In the genomic region with DNA sequence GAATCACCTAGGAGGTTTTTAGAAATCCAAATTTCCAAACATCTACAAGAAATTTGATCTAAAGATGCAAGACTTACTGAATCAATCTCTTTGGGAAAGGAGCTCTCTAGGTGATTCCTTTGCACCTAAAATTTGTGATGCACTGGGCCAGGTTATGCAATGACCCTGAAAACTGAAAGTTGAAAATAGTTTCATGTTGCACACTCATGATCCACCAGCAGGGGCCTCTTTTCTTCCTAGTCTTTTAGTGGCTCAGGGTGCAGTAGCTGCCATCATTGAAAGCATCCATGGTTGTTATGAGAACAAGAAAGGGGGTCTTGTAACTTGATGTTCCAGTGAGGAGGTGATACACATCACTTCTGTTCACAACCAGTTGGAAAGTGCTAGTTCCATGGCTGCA, we compare ENCODE assay signal across 15 cellular contexts.
DNase-seq lines count a peak whose midpoint lies in the region; ATAC-seq, FAIRE-seq and TF ChIP-seq lines count a peak whose summit lies in the region.
"Had no signal": no experiment of that assay in that cellular context is flagged by ENCODE, and none has a peak within 500 bp of the region (broad histone marks: within the 10 kb centered on the region; RNA-seq: fewer than 3 reads in every experiment).

No MANE protein-coding gene starts in this region.

- no peaks in the 10 kb centered on the region for H3K79me2 ChIP-seq in H1 (ENCODE audit: control insufficient read depth in 1 of 2, insufficient read depth in 2 of 2, low read length in 2 of 2)
- H3K79me2 ChIP-seq: parathyroid adenoma had no signal

- H2AK9ac ChIP-seq in IMR-90 (replicated peaks; ENCODE audit: low read depth, low read length, poor library complexity): no peak overlapping the region

- H2AFZ ChIP-seq in IMR-90 (replicated peaks; ENCODE audit: low read length, poor library complexity) (no peak overlapping the region), H1 (ENCODE audit: low read length) (no peak overlapping the region)
- H2AFZ ChIP-seq: parathyroid adenoma had no signal

- H3K4me3 Mint-ChIP-seq in immature natural killer cell: no peak overlapping the region

- no peaks in the 10 kb centered on the region for H3K23me2 ChIP-seq in H1 (ENCODE audit: low read depth, low read length)

- H2BK20ac ChIP-seq in IMR-90 (ENCODE audit: low read depth, low read length) (no peak overlapping the region), H1 (ENCODE audit: low read length) (no peak overlapping the region)

- H3K4ac ChIP-seq in IMR-90 (ENCODE audit: low read depth, low read length) (no peak overlapping the region), H1 (replicated peaks; ENCODE audit: insufficient read length, low read depth, low read length) (no peak overlapping the region)

- H2BK5ac ChIP-seq in IMR-90 (ENCODE audit: low read depth, low read length, poor library complexity, severe bottlenecking): no peak overlapping the region
- H2BK5ac ChIP-seq in H1 (ENCODE audit: low read depth, low read length): no peak overlapping the region

- no peak overlapping the region for H3K18ac ChIP-seq in IMR-90 (ENCODE audit: low read depth, low read length)
- H3K18ac ChIP-seq in H1 (ENCODE audit: extremely low read depth, low read length): no peak overlapping the region

- H3K9me3 ChIP-seq in A673 (ENCODE audit: low read depth, low read length, poor library complexity, severe bottlenecking) (no peaks in the 10 kb centered on the region), IMR-90 (ENCODE audit: control insufficient read depth, insufficient read depth, low read length) (no peaks in the 10 kb centered on the region), H1 (ENCODE audit: insufficient read depth in 2 of 2, low read depth in 1 of 2, low read length in 1 of 2) (no peaks in the 10 kb centered on the region), left lung (no peaks in the 10 kb centered on the region)
- H3K9me3 ChIP-seq: esophagus squamous epithelium had no signal

- H4K5ac ChIP-seq in IMR-90 (ENCODE audit: low read depth, low read length) (no peak overlapping the region), H1 (ENCODE audit: insufficient read length, low read depth, low read length) (no peak overlapping the region)

- TF ChIP-seq POLR2A in IMR-90 (IDR thresholded peaks at IDR 0.05; ENCODE audit: low read depth, low read length) (no peak), H1 (IDR thresholded peaks at IDR 0.05; ENCODE audit: control extremely low read depth in 1 of 2, low read depth in 2 of 2, low read length in 2 of 2) (no peak)

- H3K14ac ChIP-seq in IMR-90 (replicated peaks; ENCODE audit: low read depth, low read length) (no peak overlapping the region), H1 (ENCODE audit: insufficient read length) (no peak overlapping the region)

- BruUV-seq in A673 (replicated peaks; lab: Mats Ljungman, UMichigan) (no TSS peak), IMR-90 (replicated peaks; lab: Mats Ljungman, UMichigan) (no TSS peak)

- H3K36me3 Mint-ChIP-seq in immature natural killer cell: no peaks in the 10 kb centered on the region

- H3K27me3 Mint-ChIP-seq in immature natural killer cell (ENCODE audit: low read depth in 3 of 3): peaks cover 0 to 2% (median 0%) of the 10 kb centered on the region in 3 donors

- no peaks in the 10 kb centered on the region for H3K4me1 Mint-ChIP-seq in immature natural killer cell

- intact Hi-C loops in A673 (cut with micrococcal nuclease; ENCODE audit: unreplicated experiment): no loop called here
- intact Hi-C loops in IMR-90 (cut with micrococcal nuclease): no loop called here
- intact Hi-C loops in left lung (cut with DNase I): no loop called here

- H2BK15ac ChIP-seq in IMR-90 (ENCODE audit: low read depth, low read length) (no peak overlapping the region), H1 (ENCODE audit: low read length) (no peak overlapping the region)

- TF ChIP-seq RAD21 in IMR-90 (IDR thresholded peaks at IDR 0.05; ENCODE audit: low read length) (no peak), H1 (IDR thresholded peaks at IDR 0.05 in 1 of 2, conservative IDR thresholded peaks at IDR 0.05 in 1 of 2; ENCODE audit: low read depth in 2 of 2, low read length in 2 of 2) (peak; percentile 26 to 30; a peak in 3 of 4 replicates)

- 0 out of 2 replicates have a peak, but pooled peaks cover 2% of the 10 kb centered on the region for H3K9me1 ChIP-seq in IMR-90 (ENCODE audit: insufficient read depth, low read length)

- CTCF ChIA-PET in A673 (lab: Charles Lee): no interaction called here
- CTCF ChIA-PET in IMR-90 (lab: Yijun Ruan, JAX): no interaction called here
- CTCF ChIA-PET in H1 (lab: Charles Lee; ENCODE audit: partially characterized antibody): interaction anchor here (0.6 to 4.1 kb wide), 11 partner anchors 10 to 325 kb away, joined by 3 to 27 read pairs (median 4); no protein-coding TSS in a partner anchor

- H3K23ac ChIP-seq in IMR-90 (ENCODE audit: low read depth, low read length) (no peak overlapping the region), H1 (ENCODE audit: insufficient read length) (no peak overlapping the region)

- H3K56ac ChIP-seq in IMR-90 (ENCODE audit: extremely low read depth, insufficient read depth, low read length) (no peak overlapping the region), H1 (replicated peaks; ENCODE audit: insufficient read length, low read depth, low read length) (no peak overlapping the region)

- H2BK12ac ChIP-seq in H1 (ENCODE audit: low read depth, low read length): no peak overlapping the region

- no peak for FAIRE-seq in H1 (lab: Jason Lieb, UNC)
- FAIRE-seq: urothelium cell line had no signal

- H3K27ac ChIP-seq in A673 (ENCODE audit: low read depth, low read length, poor library complexity, severe bottlenecking): no peak overlapping the region
- H3K27ac ChIP-seq in IMR-90 (ENCODE audit: insufficient read depth, low read length): no peak overlapping the region
- H3K27ac ChIP-seq in H1 (ENCODE audit: low read depth, low read length): no peak overlapping the region
- H3K27ac ChIP-seq in left lung: no peak overlapping the region
- H3K27ac ChIP-seq: esophagus squamous epithelium, parathyroid adenoma had no signal

- H3K79me1 ChIP-seq in IMR-90 (ENCODE audit: low read depth in 1 of 2, low read length in 2 of 2) (no peaks in the 10 kb centered on the region), H1 (ENCODE audit: low read depth, low read length) (no peaks in the 10 kb centered on the region)

- POLR2A ChIA-PET in A673 (lab: Charles Lee; ENCODE audit: low non-redundant PET): no interaction called here
- POLR2A ChIA-PET in IMR-90 (lab: Charles Lee; ENCODE audit: unreplicated experiment): no interaction called here
- POLR2A ChIA-PET in H1 (lab: Charles Lee; ENCODE audit: partially characterized antibody): no interaction called here

- H3K36me3 ChIP-seq in A673 (ENCODE audit: insufficient read depth, low read length, poor library complexity, severe bottlenecking) (no peaks in the 10 kb centered on the region), IMR-90 (ENCODE audit: control insufficient read depth, insufficient read depth, low read length) (no peaks in the 10 kb centered on the region), H1 (ENCODE audit: control insufficient read depth in 2 of 4, insufficient read depth in 4 of 4, low read length in 3 of 4) (no peaks in the 10 kb centered on the region), left lung (no peaks in the 10 kb centered on the region)
- H3K36me3 ChIP-seq: esophagus squamous epithelium had no signal

- dilution Hi-C loops in IMR-90 (cut with HindIII; ENCODE audit: low sequenced_read_pairs, unreplicated experiment): no loop called here

- H3K9ac ChIP-seq in IMR-90 (ENCODE audit: low read depth, low read length): no peak overlapping the region
- no peak overlapping the region for H3K9ac ChIP-seq in H1 (replicated peaks in 1 of 4; ENCODE audit: extremely low read depth in 1 of 4, low read depth in 3 of 4, low read length in 3 of 4)
- H3K9ac ChIP-seq: parathyroid adenoma had no signal

- peak; percentile 76 for ATAC-seq in GM19372 (IDR thresholded peaks at IDR 0.05; ENCODE audit: low read depth, unreplicated experiment)
- ATAC-seq in IMR-90 (ENCODE audit: low read depth): no peak
- no peak for ATAC-seq in left lung
- no peak for ATAC-seq in HG03039 (IDR thresholded peaks at IDR 0.05; ENCODE audit: unreplicated experiment)
- ATAC-seq: left ventricle myocardium superior had no signal

- DNase-seq in A673 (ENCODE audit: low spot score) (no peak), IMR-90 (no peak), H1 (ENCODE audit: low read depth in 1 of 2, low spot score in 2 of 2) (no peak), left lung (no peak), immature natural killer cell (no peak)
- no peak for DNase-seq in NK-92 treated with Interleukin-12 subunit alpha and Interleukin-12 subunit beta, amount 100 ng/mL, for 24 hours (lab: John Stamatoyannopoulos, UW)
- DNase-seq: activated CD8-positive, alpha-beta memory T cell treated with anti-CD3 and anti-CD28 coated beads, Interleukin-2, amount 50 U/mL, for 4 hours; aorta; esophagus squamous epithelium; left ventricle myocardium superior; T-helper 1 cell had no signal

- H2AK5ac ChIP-seq in IMR-90 (ENCODE audit: low read depth, low read length) (no peak overlapping the region), H1 (ENCODE audit: low read depth, low read length) (no peak overlapping the region)

- H4K91ac ChIP-seq in IMR-90 (ENCODE audit: insufficient read depth, low read depth, low read length) (no peak overlapping the region), H1 (replicated peaks; ENCODE audit: insufficient read length, low read length) (no peak overlapping the region)

- no peak for TF ChIP-seq EP300 in H1 (IDR thresholded peaks at IDR 0.05; ENCODE audit: borderline replicate concordance in 1 of 2, low read depth in 2 of 2, low read length in 2 of 2)

- H3K27me3 ChIP-seq in A673 (replicated peaks; ENCODE audit: insufficient read depth, low read depth, low read length, poor library complexity): no peaks in the 10 kb centered on the region
- no peaks in the 10 kb centered on the region for H3K27me3 ChIP-seq in IMR-90 (ENCODE audit: control insufficient read depth, insufficient read depth, low read length)
- H3K27me3 ChIP-seq in H1 (replicated peaks in 1 of 4; ENCODE audit: control insufficient read depth in 3 of 4, extremely low read depth in 1 of 4, insufficient read depth in 3 of 4, low read length in 3 of 4): no peaks in the 10 kb centered on the region
- H3K27me3 ChIP-seq in left lung: no peaks in the 10 kb centered on the region
- H3K27me3 ChIP-seq: esophagus squamous epithelium had no signal

- TF ChIP-seq CTCF in A673 (conservative IDR thresholded peaks at IDR 0.05; ENCODE audit: low read depth, low read length) (peak; percentile 47; the same call in 1 of the 2 replicates), IMR-90 (conservative IDR thresholded peaks at IDR 0.05; ENCODE audit: low read depth, low read length) (0 out of 2 replicates have a peak, but pooled peaks have one; percentile 5), H1 (IDR thresholded peaks at IDR 0.05; ENCODE audit: control extremely low read depth in 1 of 3, insufficient read depth in 1 of 3, low read depth in 1 of 3, low read length in 3 of 3) (peak in 2 of 3 experiments; percentile 27 to 45; a peak in 3 of 4 replicates), left lung (IDR thresholded peaks at IDR 0.05) (no peak)

- H3K9me3 Mint-ChIP-seq in immature natural killer cell: peaks cover 0 to 2% (median under 1%) of the 10 kb centered on the region in 6 donors

- no peak overlapping the region for H2BK120ac ChIP-seq in IMR-90 (ENCODE audit: low read depth, low read length)
- H2BK120ac ChIP-seq in H1 (replicated peaks; ENCODE audit: low read depth, low read length): no peak overlapping the region

- H3K4me2 ChIP-seq in IMR-90 (ENCODE audit: low read depth, low read length) (no peak overlapping the region), H1 (ENCODE audit: insufficient read depth in 1 of 2, low read depth in 2 of 2, low read length in 2 of 2) (no peak overlapping the region)

- in situ Hi-C loops in IMR-90 (cut with MboI; ENCODE audit: low sequenced_read_pairs): no loop called here

- no peak overlapping the region for H3K27ac Mint-ChIP-seq in immature natural killer cell

- H4K20me1 ChIP-seq in IMR-90 (ENCODE audit: insufficient read depth, low read length) (no peaks in the 10 kb centered on the region), H1 (replicated peaks in 1 of 2; ENCODE audit: control insufficient read depth in 1 of 2, insufficient read depth in 2 of 2, low read length in 2 of 2) (no peaks in the 10 kb centered on the region)

- H3K4me1 ChIP-seq in A673 (ENCODE audit: insufficient read depth, low read length, poor library complexity, severe bottlenecking) (peaks cover 16% of the 10 kb centered on the region), IMR-90 (ENCODE audit: control insufficient read depth, insufficient read depth, low read length) (peaks cover 3% of the 10 kb centered on the region; the same call in 1 of the 2 replicates), H1 (replicated peaks in 1 of 4; ENCODE audit: control insufficient read depth in 3 of 4, insufficient read depth in 4 of 4, low read length in 3 of 4) (peaks cover 0 to 6% (median 0%) of the 10 kb centered on the region in 4 experiments; a peak in 1 of 7 replicates), left lung (no peaks in the 10 kb centered on the region)
- H3K4me1 ChIP-seq: esophagus squamous epithelium, parathyroid adenoma had no signal

- H4K8ac ChIP-seq in IMR-90 (ENCODE audit: low read depth in 2 of 2, low read length in 2 of 2): no peak overlapping the region
- no peak overlapping the region for H4K8ac ChIP-seq in H1 (ENCODE audit: extremely low read depth, insufficient read depth, low read length)

- H3K4me3 ChIP-seq in A673 (ENCODE audit: low read depth, low read length, poor library complexity, severe bottlenecking) (no peak overlapping the region), IMR-90 (ENCODE audit: insufficient read depth, low read depth, low read length) (no peak overlapping the region), H1 (ENCODE audit: extremely low read depth in 1 of 4, insufficient read depth in 2 of 4, low read depth in 3 of 4, low read length in 4 of 4) (no peak overlapping the region), left lung (no peak overlapping the region)
- H3K4me3 ChIP-seq: esophagus squamous epithelium had no signal

Comparison
In these comparisons a context has a peak if more than half of its experiments do, and no peak if none do; other contexts are left out.
1. CTCF ChIP-seq: peak in A673 (single experiment), IMR-90 (single experiment) and H1 (2 of 3); none in left lung (0 of 2).